ENCODE assay signal across 8 cellular contexts in genomic region chr4:139279723-139280620, GRCh38. TPM values are rescaled to one million over a fixed set of nuclear protein-coding genes. Genes with fewer than 3 reads are reported as not detected.
DNase-seq lines count a peak whose midpoint lies in the region; ATAC-seq and TF ChIP-seq lines count a peak whose summit lies in the region.

Gene MGARP (minus strand): TSS chr4:139280225. CDS start chr4:139280158, 67 bp downstream.

- intact Hi-C loops in activated T-helper 2 cell treated with anti-CD3 and anti-CD28 coated beads, Interferon-gamma antibody, Interleukin-2, Interleukin-4, amounts not matched to agents 10 μg/mL and 5 μg/mL and 100 μg/mL, durations not matched to agents 14 hours and 24 hours and 36 hours (cut with micrococcal nuclease), result loop anchor here (2.0 kb wide), 2 partner anchors 13 to 15 kb away; no protein-coding TSS in a partner anchor

- H3K9me3 Mint-ChIP-seq in activated T-helper 2 cell treated with anti-CD3 and anti-CD28 coated beads, Interferon-gamma antibody, Interleukin-2, Interleukin-4, amounts not matched to agents 10 μg/mL and 5 μg/mL and 100 μg/mL, durations not matched to agents 14 hours and 24 hours and 36 hours, result peaks cover 16% of the 10 kb centered on the region

- DNase-seq in C1 segment of cervical spinal cord (lab: John Stamatoyannopoulos, UW) (peak in 9 of 14 donors; percentile 1 to 80 (median 11)), HL-60 (ENCODE audit: low read depth in 1 of 2, low spot score in 1 of 2) (no peak), glomerular visceral epithelial cell (ENCODE audit: extremely low spot score) (peak; percentile 49), omental fat pad (ENCODE audit: low spot score) (no peak), NCI-H774 (lab: John Stamatoyannopoulos, UW) (no peak), HAP-1 (ENCODE audit: low spot score in 2 of 2) (no peak), HK-2 (ENCODE audit: unreplicated experiment) (no peak)
- DNase-seq in activated T-helper 2 cell treated with anti-CD3 and anti-CD28 coated beads, Interferon-gamma antibody, Interleukin-2, Interleukin-4, amounts not matched to agents 10 μg/mL and 5 μg/mL and 100 μg/mL, durations not matched to agents 14 hours and 24 hours and 36 hours (ENCODE audit: low spot score), result no peak

- H3K9me3 ChIP-seq in HAP-1, result peaks cover 2% of the 10 kb centered on the region; the same call in 1 of the 2 replicates

- no peak within 1 kb of the TSS for H3K27ac ChIP-seq in HL-60 (replicated peaks)

- peaks cover 16% of the 10 kb centered on the region for H3K36me3 Mint-ChIP-seq in activated T-helper 2 cell treated with anti-CD3 and anti-CD28 coated beads, Interferon-gamma antibody, Interleukin-2, Interleukin-4, amounts not matched to agents 10 μg/mL and 5 μg/mL and 100 μg/mL, durations not matched to agents 14 hours and 24 hours and 36 hours (ENCODE audit: low read depth)

- H3K27ac Mint-ChIP-seq in activated T-helper 2 cell treated with anti-CD3 and anti-CD28 coated beads, Interferon-gamma antibody, Interleukin-2, Interleukin-4, amounts not matched to agents 10 μg/mL and 5 μg/mL and 100 μg/mL, durations not matched to agents 14 hours and 24 hours and 36 hours, result no peak within 1 kb of the TSS

- peaks cover 14% of the 10 kb centered on the region for H3K4me1 Mint-ChIP-seq in activated T-helper 2 cell treated with anti-CD3 and anti-CD28 coated beads, Interferon-gamma antibody, Interleukin-2, Interleukin-4, amounts not matched to agents 10 μg/mL and 5 μg/mL and 100 μg/mL, durations not matched to agents 14 hours and 24 hours and 36 hours (ENCODE audit: low read depth)

- peaks cover 67% of the 10 kb centered on the region for H3K27me3 Mint-ChIP-seq in activated T-helper 2 cell treated with anti-CD3 and anti-CD28 coated beads, Interferon-gamma antibody, Interleukin-2, Interleukin-4, amounts not matched to agents 10 μg/mL and 5 μg/mL and 100 μg/mL, durations not matched to agents 14 hours and 24 hours and 36 hours (ENCODE audit: low read depth)

- no peak for TF ChIP-seq CTCF in HL-60 (IDR thresholded peaks at IDR 0.05; ENCODE audit: insufficient read depth, low read length)
- no peak for TF ChIP-seq CTCF in omental fat pad (IDR thresholded peaks at IDR 0.05)

- H3K4me3 ChIP-seq in HL-60 (replicated peaks; ENCODE audit: insufficient read depth, low read length), result peak within 1 kb of the TSS; percentile 46
- no peak within 1 kb of the TSS for H3K4me3 ChIP-seq in HAP-1

- H3K4me1 ChIP-seq in HAP-1, result no peaks in the 10 kb centered on the region

- H3K27me3 ChIP-seq in HL-60 (ENCODE audit: insufficient read depth, poor library complexity, severe bottlenecking) (peaks cover 21% of the 10 kb centered on the region), HAP-1 (ENCODE audit: low read depth) (no peaks in the 10 kb centered on the region)

- in situ Hi-C loops in HAP-1 (cut with MboI; ENCODE audit: low sequenced_read_pairs), result no loop called here

- no peaks in the 10 kb centered on the region for H3K36me3 ChIP-seq in HAP-1 (replicated peaks)

- peak; percentile 83 for ATAC-seq in omental fat pad (ENCODE audit: low FRiP score)

- H3K4me3 Mint-ChIP-seq in activated T-helper 2 cell treated with anti-CD3 and anti-CD28 coated beads, Interferon-gamma antibody, Interleukin-2, Interleukin-4, amounts not matched to agents 10 μg/mL and 5 μg/mL and 100 μg/mL, durations not matched to agents 14 hours and 24 hours and 36 hours (ENCODE audit: low read depth), result peak within 1 kb of the TSS; percentile 72

RNA-seq across cellular contexts. Expression of gene MGARP, which starts in this region (rescaled TPM):
- total RNA-seq in activated T-helper 2 cell treated with anti-CD3 and anti-CD28 coated beads, Interferon-gamma antibody, Interleukin-2, Interleukin-4, amounts not matched to agents 10 μg/mL and 5 μg/mL and 100 μg/mL, durations not matched to agents 14 hours and 24 hours and 36 hours, result not detected in 2 replicates
- 10 to 100 TPM in 1 of 4 donors, 1 to 10 TPM in 2, under 1 TPM in 1; 0.63 to 20.6 (median 7.5) TPM for total RNA-seq in omental fat pad

Comparison
In these comparisons a context has a peak if more than half of its experiments do, and no peak if none do; other contexts are left out.
1. DNase-seq: peak in C1 segment of cervical spinal cord (9 of 14) and glomerular visceral epithelial cell (single experiment); none in HL-60 (0 of 2), activated T-helper 2 cell treated with anti-CD3 and anti-CD28 coated beads, Interferon-gamma antibody, Interleukin-2, Interleukin-4, amounts not matched to agents 10 μg/mL and 5 μg/mL and 100 μg/mL, durations not matched to agents 14 hours and 24 hours and 36 hours (single experiment), omental fat pad (single experiment), NCI-H774 (single experiment), HAP-1 (0 of 2) and HK-2 (single experiment).